In genomic region chr3:48472923-48473616, GRCh38 we compare ENCODE assay signal across 8 cellular contexts. TPM values are rescaled to one million over a fixed set of nuclear protein-coding genes. Genes with fewer than 3 reads are reported as not detected.
DNase-seq lines count a peak whose midpoint lies in the region; ATAC-seq, FAIRE-seq and TF ChIP-seq lines count a peak whose summit lies in the region.

No MANE protein-coding gene starts in this region.

- H3K9me3 Mint-ChIP-seq in activated B cell treated with CpG ODN at 0.5 μM for 24 hours = no peaks in the 10 kb centered on the region

- peak; percentile 45 for DNase-seq in AG04449 (ENCODE audit: low read depth, low spot score)
- peak; percentile 84 for DNase-seq in NCI-H2196 (lab: John Stamatoyannopoulos, UW; ENCODE audit: unreplicated experiment)
- peak; percentile 84 for DNase-seq in activated B cell treated with CpG ODN at 0.5 μM for 24 hours
- DNase-seq in central memory CD4-positive, alpha-beta T cell = peak; percentile 96
- DNase-seq in stimulated activated CD4-positive, alpha-beta T cell treated with anti-CD3 and anti-CD28 coated beads, Interleukin-12 subunit alpha, Interleukin-12 subunit beta, amount 100 ng/mL, for 24 hours (ENCODE audit: low read depth in 2 of 2) = peak; percentile 88 to 96

- H3K4me3 Mint-ChIP-seq in activated B cell treated with CpG ODN at 0.5 μM for 24 hours = peak overlapping the region; percentile 89

- peaks cover 79% of the 10 kb centered on the region for H3K4me1 Mint-ChIP-seq in activated B cell treated with CpG ODN at 0.5 μM for 24 hours

- no peaks in the 10 kb centered on the region for H3K27me3 Mint-ChIP-seq in activated B cell treated with CpG ODN at 0.5 μM for 24 hours

- TF ChIP-seq CTCF in AG04449 (IDR thresholded peaks at IDR 0.05; ENCODE audit: insufficient read depth, low read length, missing control alignments) = peak; percentile 46
- no peak for TF ChIP-seq CTCF in activated B cell treated with CpG ODN at 0.5 μM for 24 hours (IDR thresholded peaks at IDR 0.05)

- peak overlapping the region; percentile 85 for H3K4me3 ChIP-seq in AG04449 (ENCODE audit: low read depth, low read length)

- H3K27ac Mint-ChIP-seq in activated B cell treated with CpG ODN at 0.5 μM for 24 hours = peak overlapping the region; percentile 99

- CTCF ChIA-PET in AG04449 (lab: Yijun Ruan, JAX) (interaction anchor here (0.8 to 3.9 kb wide), 16 partner anchors 9 to 162 kb away, joined by 3 to 30 read pairs (median 4); partner anchors contain the start of gene SLC26A6), activated B cell treated with CpG ODN at 0.5 μM for 24 hours (lab: Charles Lee) (interaction anchor here (0.8 to 3.5 kb wide), 7 partner anchors 22 to 37 kb away, joined by 3 to 19 read pairs (median 6); partner anchors contain the start of genes CCDC51 and TMA7)

- ATAC-seq in GM18858 (IDR thresholded peaks at IDR 0.05; ENCODE audit: unreplicated experiment) (peak; percentile 59), HG03066 (IDR thresholded peaks at IDR 0.05; ENCODE audit: low read depth, unreplicated experiment) (peak; percentile 80), activated B cell treated with CpG ODN at 0.5 μM for 24 hours (ENCODE audit: low read depth) (peak; percentile 89)

- H3K36me3 Mint-ChIP-seq in activated B cell treated with CpG ODN at 0.5 μM for 24 hours (ENCODE audit: low read depth) = peaks cover 25% of the 10 kb centered on the region

- POLR2A ChIA-PET in AG04449 (lab: Yijun Ruan, JAX) (interaction anchor here (0.5 to 1.1 kb wide), 4 partner anchors 20 to 122 kb away, joined by 3 read pairs; partner anchors contain the start of genes CCDC51 and COL7A1), activated B cell treated with CpG ODN at 0.5 μM for 24 hours (lab: Charles Lee) (interaction anchor here (0.5 to 2.8 kb wide), 17 partner anchors 9 to 1764 kb away, joined by 3 to 29 read pairs (median 6); partner anchors contain the start of genes ATRIP, CCDC51, IP6K2 and NME6)

- intact Hi-C loops in activated B cell treated with CpG ODN at 0.5 μM for 24 hours (cut with micrococcal nuclease) = loop anchor here (1.0 kb wide), 3 partner anchors 8 to 232 kb away; partner anchors contain the start of genes CCDC51, TMA7 and ZNF589

- peak; percentile 56 for FAIRE-seq in islet of Langerhans (lab: Jason Lieb, UNC)

RNA-seq across cellular contexts. Expression of gene ATRIP, which starts 26.5 kb away (rescaled TPM):
- 10.5 and 14.6 TPM in 2 replicates for total RNA-seq in activated B cell treated with CpG ODN at 0.5 μM for 24 hours

RNA-seq across cellular contexts. Expression of gene SHISA5, which starts 30.9 kb away (rescaled TPM):
- 95.7 and 108 TPM in 2 replicates for total RNA-seq in activated B cell treated with CpG ODN at 0.5 μM for 24 hours

RNA-seq across cellular contexts. Expression of gene TMA7, which starts 33.0 kb away (rescaled TPM):
- total RNA-seq in activated B cell treated with CpG ODN at 0.5 μM for 24 hours = 216 and 296 TPM in 2 replicates

RNA-seq across cellular contexts. Expression of gene CCDC51, which starts 33.2 kb away (rescaled TPM):
- 8.7 and 8.8 TPM in 2 replicates for total RNA-seq in activated B cell treated with CpG ODN at 0.5 μM for 24 hours

RNA-seq across cellular contexts. Expression of gene PLXNB1, which starts 43.2 kb away (rescaled TPM):
- total RNA-seq in activated B cell treated with CpG ODN at 0.5 μM for 24 hours = 3.5 and 5.4 TPM in 2 replicates

Comparison
In these comparisons a context has a peak if more than half of its experiments do, and no peak if none do; other contexts are left out.
1. Peak in every context shown above with its lines: DNase-seq, ATAC-seq and H3K4me3 ChIP-seq.
2. DNase-seq: peak in every context shown above with its lines; median percentile 96 in central memory CD4-positive, alpha-beta T cell; 92 in stimulated activated CD4-positive, alpha-beta T cell treated with anti-CD3 and anti-CD28 coated beads, Interleukin-12 subunit alpha, Interleukin-12 subunit beta, amount 100 ng/mL, for 24 hours; 84 in NCI-H2196; 84 in activated B cell treated with CpG ODN at 0.5 μM for 24 hours; 45 in AG04449.